8 cellular contexts compared by ENCODE assay signal in the genomic region with DNA sequence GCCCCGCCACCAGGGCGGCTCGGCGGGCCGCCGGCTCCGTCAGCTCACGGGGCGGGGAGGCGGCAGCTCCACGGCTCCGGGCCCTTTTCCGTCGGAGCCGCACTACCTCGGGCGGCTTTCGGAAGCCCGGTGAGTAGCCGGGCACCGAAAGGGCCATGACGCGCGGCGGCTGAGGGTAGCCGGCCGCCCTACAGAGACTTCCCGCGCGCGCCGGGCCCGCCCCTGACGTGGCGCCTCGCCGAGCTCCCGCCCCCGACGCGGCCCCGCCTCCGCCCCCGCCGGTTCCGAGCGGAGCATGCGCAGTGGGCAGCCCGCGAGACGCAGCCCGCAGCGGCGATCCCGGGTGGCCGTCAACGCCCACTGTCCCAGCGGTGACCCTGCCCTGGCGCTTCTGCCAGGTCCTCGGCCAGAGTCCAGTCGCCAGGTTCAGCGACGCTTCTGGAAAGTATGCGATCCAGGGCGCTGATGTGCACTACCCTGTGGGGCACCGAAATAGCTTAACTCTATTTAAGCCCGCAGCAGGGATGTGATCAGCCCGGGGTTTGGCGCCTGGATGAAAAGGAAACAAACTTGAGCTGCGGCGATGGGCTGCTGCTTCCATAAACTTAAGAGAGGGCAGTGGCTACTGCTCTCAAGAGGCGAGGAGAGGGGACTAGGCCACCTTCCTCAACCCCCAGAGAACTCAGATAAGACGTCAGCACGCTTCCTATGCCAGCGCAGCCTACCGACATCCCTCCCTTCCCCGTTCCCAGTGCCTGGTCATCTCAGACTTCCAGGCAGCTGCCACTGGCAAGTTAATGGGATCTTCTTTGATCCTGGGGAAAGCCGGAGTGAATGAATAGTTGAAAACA. TPM values are rescaled to one million over a fixed set of nuclear protein-coding genes. Genes with fewer than 3 reads are reported as not detected.
A peak's percentile ranks its signal among the peaks of the same experiment; 100 is the strongest.
DNase-seq lines count a peak whose midpoint lies in the region; ATAC-seq, FAIRE-seq and TF ChIP-seq lines count a peak whose summit lies in the region.

A gene with protein sequence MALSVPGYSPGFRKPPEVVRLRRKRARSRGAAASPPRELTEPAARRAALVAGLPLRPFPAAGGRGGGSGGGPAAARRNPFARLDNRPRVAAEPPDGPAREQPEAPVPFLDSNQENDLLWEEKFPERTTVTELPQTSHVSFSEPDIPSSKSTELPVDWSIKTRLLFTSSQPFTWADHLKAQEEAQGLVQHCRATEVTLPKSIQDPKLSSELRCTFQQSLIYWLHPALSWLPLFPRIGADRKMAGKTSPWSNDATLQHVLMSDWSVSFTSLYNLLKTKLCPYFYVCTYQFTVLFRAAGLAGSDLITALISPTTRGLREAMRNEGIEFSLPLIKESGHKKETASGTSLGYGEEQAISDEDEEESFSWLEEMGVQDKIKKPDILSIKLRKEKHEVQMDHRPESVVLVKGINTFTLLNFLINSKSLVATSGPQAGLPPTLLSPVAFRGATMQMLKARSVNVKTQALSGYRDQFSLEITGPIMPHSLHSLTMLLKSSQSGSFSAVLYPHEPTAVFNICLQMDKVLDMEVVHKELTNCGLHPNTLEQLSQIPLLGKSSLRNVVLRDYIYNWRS (minus strand): TSS at position 200 of the 851 bp plus-strand sequence. CDS start 43 bp downstream, at position 157.

- TF ChIP-seq CTCF in right atrium auricular region (IDR thresholded peaks at IDR 0.05): peak in 1 of 2 donors; percentile 26

- ATAC-seq in HG02870 (IDR thresholded peaks at IDR 0.05; ENCODE audit: unreplicated experiment): peak; percentile 84

- FAIRE-seq in urothelium cell line (lab: Jason Lieb, UNC): peak; percentile 61

- peak within 1 kb of the TSS; percentile 53 for H3K27ac ChIP-seq in angular gyrus (ENCODE audit: low read depth, low read length)
- H3K27ac ChIP-seq in right atrium auricular region: peak within 1 kb of the TSS; percentile 88

- peak within 1 kb of the TSS; percentile 70 to 89 for H3K4me3 ChIP-seq in right atrium auricular region

- H3K36me3 ChIP-seq in right atrium auricular region: no peaks in the 10 kb centered on the region

- TF ChIP-seq POLR2A in GM15510 (IDR thresholded peaks at IDR 0.05; ENCODE audit: borderline replicate concordance, extremely low read depth, insufficient read length): peak; percentile 87

- peaks cover 0 to 9% of the 10 kb centered on the region in 2 donors for H3K4me1 ChIP-seq in right atrium auricular region

- H3K27me3 ChIP-seq in right atrium auricular region: no peaks in the 10 kb centered on the region

- no peaks in the 10 kb centered on the region for H3K9me3 ChIP-seq in right atrium auricular region

- DNase-seq in NCI-H1694 treated with DMSO at 0.1 percent for 48 hours (lab: John Stamatoyannopoulos, UW) (peak; percentile 80), T-helper 2 cell (peak; percentile 76 to 87 (median 82)), right atrium auricular region (ENCODE audit: low spot score) (peak; percentile 83), pulmonary artery endothelial cell (ENCODE audit: low read depth, low spot score) (peak; percentile 53), urothelium cell line (ENCODE audit: low spot score) (peak; percentile 97)

RNA-seq across cellular contexts. Expression of the gene that starts here (rescaled TPM):
- 1 to 10 TPM; 3.3 to 3.5 TPM for total RNA-seq in right atrium auricular region
- total RNA-seq in pulmonary artery endothelial cell: 16.1 and 27.2 TPM in 2 replicates

Comparison
In these comparisons a context has a peak if more than half of its experiments do, and no peak if none do; other contexts are left out.
1. Peak in every context shown above with its lines: DNase-seq, ATAC-seq, H3K4me3 ChIP-seq and H3K27ac ChIP-seq.